ENCODE assay signal across 8 cellular contexts in the genomic region with DNA sequence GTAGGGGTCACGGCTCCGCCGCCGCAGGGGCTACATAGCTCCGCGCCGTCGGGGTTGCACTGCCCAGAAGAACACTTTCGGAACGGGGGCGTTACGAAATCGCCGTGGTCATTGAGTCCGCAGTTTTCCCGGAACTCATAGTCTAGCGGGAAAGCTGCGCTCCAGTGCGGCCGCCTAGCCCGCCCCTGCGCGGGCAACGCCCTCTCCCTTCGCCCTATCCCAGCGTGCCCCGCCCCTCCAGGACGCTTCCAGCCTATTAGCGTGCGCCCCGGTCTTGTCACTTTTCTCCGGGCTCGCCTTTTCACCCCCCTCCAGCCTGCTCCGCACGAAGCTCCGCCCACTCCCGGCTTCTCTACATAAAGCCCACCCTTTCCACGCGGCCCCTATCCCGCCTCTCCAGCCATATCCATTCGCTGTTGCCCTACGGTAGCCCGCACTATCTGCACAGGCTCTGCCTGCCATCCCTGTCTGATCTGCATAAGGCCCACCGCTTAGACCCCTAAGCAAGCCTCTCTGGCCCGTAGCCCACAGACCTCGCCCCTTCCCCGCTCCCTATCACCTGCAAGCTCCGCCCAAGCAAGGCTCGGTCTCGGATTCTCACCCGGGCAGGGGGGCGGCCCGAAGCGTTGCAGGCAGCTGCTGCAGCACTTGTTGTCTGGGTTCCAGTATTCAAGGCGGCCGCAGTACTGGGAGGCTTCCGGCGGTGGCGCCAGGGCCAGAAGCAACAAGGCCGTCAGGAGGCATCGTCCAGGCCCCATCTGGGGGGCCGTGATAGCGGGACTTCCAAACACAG.
A peak's percentile ranks its signal among the peaks of the same experiment; 100 is the strongest.
DNase-seq lines count a peak whose midpoint lies in the region; ATAC-seq and TF ChIP-seq lines count a peak whose summit lies in the region.

No MANE protein-coding gene starts in this region.

- DNase-seq in DMS153 (lab: John Stamatoyannopoulos, UW), result peak; percentile 96
- peak; percentile 100 for DNase-seq in OCI-M1 (lab: John Stamatoyannopoulos, UW)
- DNase-seq in activated T-cell treated with anti-CD3 and anti-CD28 coated beads for 48 hours (ENCODE audit: low read depth), result peak; percentile 94
- DNase-seq in erythroblast (lab: John Stamatoyannopoulos, UW), result peak; percentile 97
- peak; percentile 94 for DNase-seq in stimulated activated CD8-positive, alpha-beta memory T cell treated with anti-CD3 and anti-CD28 coated beads, Interleukin-7, amount 100 ng/mL, for 24 hours (ENCODE audit: low read depth)

- peak overlapping the region; percentile 67 for H3K27ac ChIP-seq in muscle layer of duodenum (ENCODE audit: low read length)

- no peaks in the 10 kb centered on the region for H3K27me3 ChIP-seq in muscle layer of duodenum (ENCODE audit: low read depth, low read length)

- H3K4me1 ChIP-seq in muscle layer of duodenum (ENCODE audit: control insufficient read depth in 1 of 2, insufficient read depth in 2 of 2, low read length in 2 of 2), result peaks cover 12 to 22% of the 10 kb centered on the region in 2 donors

- H3K36me3 ChIP-seq in muscle layer of duodenum (ENCODE audit: control insufficient read depth in 1 of 2, insufficient read depth in 2 of 2, low read length in 2 of 2), result peaks cover 15 to 44% of the 10 kb centered on the region in 2 donors

- peak; percentile 9; the same call in 1 of the 2 replicates for TF ChIP-seq RAD21 in Ishikawa (IDR thresholded peaks at IDR 0.05; ENCODE audit: low read depth)

- H3K9me3 ChIP-seq in muscle layer of duodenum (ENCODE audit: control insufficient read depth in 1 of 2, low read length in 2 of 2), result no peaks in the 10 kb centered on the region

- peak; percentile 55 for ATAC-seq in GM21529 (IDR thresholded peaks at IDR 0.05; ENCODE audit: unreplicated experiment)

- peak overlapping the region; percentile 81 for H3K4me3 ChIP-seq in muscle layer of duodenum (ENCODE audit: low read depth in 1 of 2, low read length in 2 of 2)

- TF ChIP-seq EP300 in Ishikawa (IDR thresholded peaks at IDR 0.05; ENCODE audit: borderline replicate concordance), result no peak

- peak; percentile 62 for TF ChIP-seq POLR2A in erythroblast (IDR thresholded peaks at IDR 0.05; ENCODE audit: low read length)

TF ChIP-seq in Ishikawa, 13 proteins besides CTCF, POLR2A, EP300 and RAD21:
- TF ChIP-seq FOXM1 (IDR thresholded peaks at IDR 0.05; ENCODE audit: borderline replicate concordance, low read depth) (no peak), MAX (IDR thresholded peaks at IDR 0.05) (peak; percentile 79), ZBTB7A (IDR thresholded peaks at IDR 0.05; ENCODE audit: low read depth) (peak; percentile 83; the same call in 1 of the 2 replicates), CEBPB (IDR thresholded peaks at IDR 0.05) (peak; percentile 89), NFIC (IDR thresholded peaks at IDR 0.05) (peak; percentile 34; the same call in 1 of the 2 replicates), CREB1 (IDR thresholded peaks at IDR 0.05; ENCODE audit: low read depth) (no peak), USF1 (IDR thresholded peaks at IDR 0.05) (no peak), REST (IDR thresholded peaks at IDR 0.05; ENCODE audit: low read depth) (no peak), EGR1 (IDR thresholded peaks at IDR 0.05) (0 out of 2 replicates have a peak, but pooled peaks have one; percentile 27), YY1 (IDR thresholded peaks at IDR 0.05; ENCODE audit: low read depth) (no peak), TEAD4 (IDR thresholded peaks at IDR 0.05) (peak; percentile 15; the same call in 1 of the 2 replicates), TAF1 (IDR thresholded peaks at IDR 0.05; ENCODE audit: low read depth) (0 out of 2 replicates have a peak, but pooled peaks have one; percentile 24)
TF ChIP-seq in Ishikawa: peak in this region for 7.

Comparison
In these comparisons a context has a peak if more than half of its experiments do, and no peak if none do; other contexts are left out.
1. Peak in every context shown above with its lines: DNase-seq, ATAC-seq, H3K4me3 ChIP-seq and H3K27ac ChIP-seq.